ENCODE assay signal across 1 cellular context in the genomic region with DNA sequence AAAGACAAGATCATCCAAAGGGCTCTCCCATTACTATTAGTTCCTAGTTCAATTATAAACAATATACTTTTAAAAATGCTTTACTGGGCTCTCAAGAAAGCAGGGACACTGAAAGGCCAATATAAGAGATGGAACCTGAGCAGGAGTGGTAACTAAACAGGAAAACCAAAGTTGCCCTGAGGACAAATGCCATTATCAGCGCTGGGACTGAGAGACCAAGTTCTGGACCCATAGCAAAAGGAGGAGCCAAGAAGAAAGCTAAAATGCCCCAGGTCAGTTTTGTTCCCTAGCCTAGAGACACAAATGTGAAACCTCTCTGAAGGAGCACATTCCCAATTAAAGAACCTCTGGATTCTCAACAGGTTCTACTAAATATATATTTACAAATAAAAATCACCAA.
TF ChIP-seq lines count a peak whose summit lies in the region.

No MANE protein-coding gene starts in this region.

TF ChIP-seq in WTC11, 78 proteins besides CTCF, POLR2A, EP300 and RAD21 (continued from another document):
- TF ChIP-seq, protein P1, sequence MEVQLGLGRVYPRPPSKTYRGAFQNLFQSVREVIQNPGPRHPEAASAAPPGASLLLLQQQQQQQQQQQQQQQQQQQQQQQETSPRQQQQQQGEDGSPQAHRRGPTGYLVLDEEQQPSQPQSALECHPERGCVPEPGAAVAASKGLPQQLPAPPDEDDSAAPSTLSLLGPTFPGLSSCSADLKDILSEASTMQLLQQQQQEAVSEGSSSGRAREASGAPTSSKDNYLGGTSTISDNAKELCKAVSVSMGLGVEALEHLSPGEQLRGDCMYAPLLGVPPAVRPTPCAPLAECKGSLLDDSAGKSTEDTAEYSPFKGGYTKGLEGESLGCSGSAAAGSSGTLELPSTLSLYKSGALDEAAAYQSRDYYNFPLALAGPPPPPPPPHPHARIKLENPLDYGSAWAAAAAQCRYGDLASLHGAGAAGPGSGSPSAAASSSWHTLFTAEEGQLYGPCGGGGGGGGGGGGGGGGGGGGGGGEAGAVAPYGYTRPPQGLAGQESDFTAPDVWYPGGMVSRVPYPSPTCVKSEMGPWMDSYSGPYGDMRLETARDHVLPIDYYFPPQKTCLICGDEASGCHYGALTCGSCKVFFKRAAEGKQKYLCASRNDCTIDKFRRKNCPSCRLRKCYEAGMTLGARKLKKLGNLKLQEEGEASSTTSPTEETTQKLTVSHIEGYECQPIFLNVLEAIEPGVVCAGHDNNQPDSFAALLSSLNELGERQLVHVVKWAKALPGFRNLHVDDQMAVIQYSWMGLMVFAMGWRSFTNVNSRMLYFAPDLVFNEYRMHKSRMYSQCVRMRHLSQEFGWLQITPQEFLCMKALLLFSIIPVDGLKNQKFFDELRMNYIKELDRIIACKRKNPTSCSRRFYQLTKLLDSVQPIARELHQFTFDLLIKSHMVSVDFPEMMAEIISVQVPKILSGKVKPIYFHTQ (CRISPR knock-in tag; IDR thresholded peaks at IDR 0.05) = no peak
- TF ChIP-seq FOXK1 (CRISPR knock-in tag; IDR thresholded peaks at IDR 0.05) = no peak
- TF ChIP-seq, protein P2, sequence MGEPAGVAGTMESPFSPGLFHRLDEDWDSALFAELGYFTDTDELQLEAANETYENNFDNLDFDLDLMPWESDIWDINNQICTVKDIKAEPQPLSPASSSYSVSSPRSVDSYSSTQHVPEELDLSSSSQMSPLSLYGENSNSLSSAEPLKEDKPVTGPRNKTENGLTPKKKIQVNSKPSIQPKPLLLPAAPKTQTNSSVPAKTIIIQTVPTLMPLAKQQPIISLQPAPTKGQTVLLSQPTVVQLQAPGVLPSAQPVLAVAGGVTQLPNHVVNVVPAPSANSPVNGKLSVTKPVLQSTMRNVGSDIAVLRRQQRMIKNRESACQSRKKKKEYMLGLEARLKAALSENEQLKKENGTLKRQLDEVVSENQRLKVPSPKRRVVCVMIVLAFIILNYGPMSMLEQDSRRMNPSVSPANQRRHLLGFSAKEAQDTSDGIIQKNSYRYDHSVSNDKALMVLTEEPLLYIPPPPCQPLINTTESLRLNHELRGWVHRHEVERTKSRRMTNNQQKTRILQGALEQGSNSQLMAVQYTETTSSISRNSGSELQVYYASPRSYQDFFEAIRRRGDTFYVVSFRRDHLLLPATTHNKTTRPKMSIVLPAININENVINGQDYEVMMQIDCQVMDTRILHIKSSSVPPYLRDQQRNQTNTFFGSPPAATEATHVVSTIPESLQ (CRISPR knock-in tag; IDR thresholded peaks at IDR 0.05) = no peak
- TF ChIP-seq NFE2L1 (CRISPR knock-in tag; IDR thresholded peaks at IDR 0.05) = no peak
- TF ChIP-seq, protein P3, sequence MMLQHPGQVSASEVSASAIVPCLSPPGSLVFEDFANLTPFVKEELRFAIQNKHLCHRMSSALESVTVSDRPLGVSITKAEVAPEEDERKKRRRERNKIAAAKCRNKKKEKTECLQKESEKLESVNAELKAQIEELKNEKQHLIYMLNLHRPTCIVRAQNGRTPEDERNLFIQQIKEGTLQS (CRISPR knock-in tag; conservative IDR thresholded peaks at IDR 0.05) = no peak
- TF ChIP-seq, protein P4, sequence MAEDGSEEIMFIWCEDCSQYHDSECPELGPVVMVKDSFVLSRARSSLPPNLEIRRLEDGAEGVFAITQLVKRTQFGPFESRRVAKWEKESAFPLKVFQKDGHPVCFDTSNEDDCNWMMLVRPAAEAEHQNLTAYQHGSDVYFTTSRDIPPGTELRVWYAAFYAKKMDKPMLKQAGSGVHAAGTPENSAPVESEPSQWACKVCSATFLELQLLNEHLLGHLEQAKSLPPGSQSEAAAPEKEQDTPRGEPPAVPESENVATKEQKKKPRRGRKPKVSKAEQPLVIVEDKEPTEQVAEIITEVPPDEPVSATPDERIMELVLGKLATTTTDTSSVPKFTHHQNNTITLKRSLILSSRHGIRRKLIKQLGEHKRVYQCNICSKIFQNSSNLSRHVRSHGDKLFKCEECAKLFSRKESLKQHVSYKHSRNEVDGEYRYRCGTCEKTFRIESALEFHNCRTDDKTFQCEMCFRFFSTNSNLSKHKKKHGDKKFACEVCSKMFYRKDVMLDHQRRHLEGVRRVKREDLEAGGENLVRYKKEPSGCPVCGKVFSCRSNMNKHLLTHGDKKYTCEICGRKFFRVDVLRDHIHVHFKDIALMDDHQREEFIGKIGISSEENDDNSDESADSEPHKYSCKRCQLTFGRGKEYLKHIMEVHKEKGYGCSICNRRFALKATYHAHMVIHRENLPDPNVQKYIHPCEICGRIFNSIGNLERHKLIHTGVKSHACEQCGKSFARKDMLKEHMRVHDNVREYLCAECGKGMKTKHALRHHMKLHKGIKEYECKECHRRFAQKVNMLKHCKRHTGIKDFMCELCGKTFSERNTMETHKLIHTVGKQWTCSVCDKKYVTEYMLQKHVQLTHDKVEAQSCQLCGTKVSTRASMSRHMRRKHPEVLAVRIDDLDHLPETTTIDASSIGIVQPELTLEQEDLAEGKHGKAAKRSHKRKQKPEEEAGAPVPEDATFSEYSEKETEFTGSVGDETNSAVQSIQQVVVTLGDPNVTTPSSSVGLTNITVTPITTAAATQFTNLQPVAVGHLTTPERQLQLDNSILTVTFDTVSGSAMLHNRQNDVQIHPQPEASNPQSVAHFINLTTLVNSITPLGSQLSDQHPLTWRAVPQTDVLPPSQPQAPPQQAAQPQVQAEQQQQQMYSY (CRISPR knock-in tag; IDR thresholded peaks at IDR 0.05) = no peak
